ENCODE assay signal across 11 cellular contexts in the genomic region with DNA sequence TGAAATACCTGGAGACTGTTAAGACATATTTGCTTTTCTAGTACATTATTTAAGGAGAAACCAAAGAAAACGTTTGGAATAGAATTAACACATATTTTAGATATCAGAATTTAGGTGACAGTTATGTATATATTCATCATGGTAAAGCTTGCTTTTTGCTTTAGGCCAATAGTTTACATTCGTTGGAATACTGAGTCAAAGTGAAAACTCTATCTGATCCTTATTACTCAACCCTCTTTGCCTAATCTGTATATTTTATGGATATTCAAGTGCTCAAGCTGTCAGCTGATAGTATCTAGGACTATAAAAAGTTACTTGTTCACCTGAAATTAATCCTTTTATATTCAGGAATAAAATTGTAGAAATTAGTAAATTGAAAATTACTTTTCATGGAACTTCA.
"Had no signal": no experiment of that assay in that cellular context is flagged by ENCODE, and none has a peak within 500 bp of the region (broad histone marks: within the 10 kb centered on the region; RNA-seq: fewer than 3 reads in every experiment).

No MANE protein-coding gene starts in this region.

- FAIRE-seq: H1, H54 had no signal

- H3K4me3 ChIP-seq: GM23248, GM23338, HAP-1 had no signal

- H3K4me2 ChIP-seq: GM23338 had no signal

- H3K9me3 Mint-ChIP-seq: GM23338, H9, HFFc6 had no signal

- ATAC-seq: GM23338, HCT116 had no signal

- H3K4me1 ChIP-seq: HAP-1 had no signal

- DNase-seq: GM23248, GOT3, H7, H9, HCEC 1CT, HFFc6 had no signal

- H3K4me3 Mint-ChIP-seq: GM23338, H9, HFFc6 had no signal

- H3K27ac Mint-ChIP-seq: GM23338, HFFc6 had no signal

- H3K27ac ChIP-seq: GM23248 had no signal

- H3K9me3 ChIP-seq: HAP-1 had no signal

- H2AFZ ChIP-seq: GM23248, GM23338 had no signal

- H3K9ac ChIP-seq: GM23248 had no signal
